31 cellular contexts compared by ENCODE assay signal in genomic region chr2:167942495-167943081, GRCh38.
"Had no signal": no experiment of that assay in that cellular context is flagged by ENCODE, and none has a peak within 500 bp of the region (broad histone marks: within the 10 kb centered on the region; RNA-seq: fewer than 3 reads in every experiment).

No MANE protein-coding gene starts in this region.

- H3K4me3 ChIP-seq: SJSA1 had no signal

- H3K27me3 ChIP-seq: SJSA1 had no signal

- H3K9me3 ChIP-seq: SJSA1 had no signal

- H3K36me3 ChIP-seq: SJSA1 had no signal

- H3K27ac ChIP-seq: SJSA1 had no signal

- H3K4me1 Mint-ChIP-seq: activated CD4-positive, alpha-beta T cell treated with anti-CD3 and anti-CD28 coated beads, Interleukin-2, amount 10 ng/mL, durations not matched to agents 7 days and 5 days; activated naive CD4-positive, alpha-beta T cell treated with anti-CD3 and anti-CD28 coated beads, Interleukin-2, amount 50 U/mL, for 24 hours; activated naive CD8-positive, alpha-beta T cell treated with anti-CD3 and anti-CD28 coated beads, Interleukin-2, amount 10 ng/mL, durations not matched to agents 7 days and 5 days had no signal

- H3K9me3 Mint-ChIP-seq: activated CD4-positive, alpha-beta T cell treated with anti-CD3 and anti-CD28 coated beads, Interleukin-2, amount 10 ng/mL, durations not matched to agents 7 days and 5 days; activated naive CD4-positive, alpha-beta T cell treated with anti-CD3 and anti-CD28 coated beads, Interleukin-2, amount 50 U/mL, for 24 hours; activated naive CD8-positive, alpha-beta T cell treated with anti-CD3 and anti-CD28 coated beads, Interleukin-2, amount 10 ng/mL, durations not matched to agents 7 days and 5 days; activated T-cell treated with anti-CD3 and anti-CD28 coated beads, Interleukin-2, amount 50 U/mL, for 24 hours; activated T-helper 2 cell treated with anti-CD3 and anti-CD28 coated beads, Interferon-gamma antibody, Interleukin-2, Interleukin-4, amounts not matched to agents 10 μg/mL and 5 μg/mL and 100 μg/mL, durations not matched to agents 14 hours and 24 hours and 36 hours had no signal

- H3K36me3 Mint-ChIP-seq: activated naive CD4-positive, alpha-beta T cell treated with anti-CD3 and anti-CD28 coated beads, Interleukin-2, amount 50 U/mL, for 24 hours; activated naive CD8-positive, alpha-beta T cell treated with anti-CD3 and anti-CD28 coated beads, Interleukin-2, amount 10 ng/mL, durations not matched to agents 7 days and 5 days had no signal

- DNase-seq: activated CD4-positive, alpha-beta T cell treated with anti-CD3 and anti-CD28 coated beads, Interleukin-2, amount 10 ng/mL, durations not matched to agents 7 days and 5 days; activated CD4-positive, alpha-beta T cell treated with anti-CD3 and anti-CD28 coated beads, Interleukin-2, amount 50 U/mL, for 48 hours; activated CD8-positive, alpha-beta T cell treated with anti-CD3 and anti-CD28 coated beads, Interleukin-2, amount 10 ng/mL, durations not matched to agents 7 days and 5 days; activated gamma-delta T cell; activated naive CD4-positive, alpha-beta T cell treated with Interleukin-2 at 50 U/mL for 16 hours; activated naive CD8-positive, alpha-beta T cell treated with anti-CD3 and anti-CD28 coated beads, Interleukin-2, amount 10 ng/mL, durations not matched to agents 7 days and 5 days; activated T-cell treated with anti-CD3 and anti-CD28 coated beads, Interleukin-2, amount 50 U/mL, for 24 hours; caudate nucleus; cerebellar nuclear complex; Karpas-422; KBM-7; NCI-H1105; NCI-H1436; NCI-H1694; NCI-H1930; NCI-H2171 treated with DMSO at 0.1 percent for 48 hours; NCI-H2227 treated with DMSO at 0.1 percent for 48 hours; NCI-H446; NCI-H510A treated with DMSO at 0.1 percent for 48 hours; NCI-H526 treated with DMSO at 0.1 percent for 48 hours; NCI-H774; SHP77 treated with DMSO at 0.1 percent for 48 hours; SW 1271; T-helper 1 cell; T-helper 2 cell; T-helper 9 cell had no signal

- H3K27ac Mint-ChIP-seq: activated CD4-positive, alpha-beta T cell treated with anti-CD3 and anti-CD28 coated beads, Interleukin-2, amount 10 ng/mL, durations not matched to agents 7 days and 5 days; activated CD8-positive, alpha-beta T cell treated with anti-CD3 and anti-CD28 coated beads, Interleukin-2, amount 10 ng/mL, durations not matched to agents 7 days and 5 days; activated naive CD4-positive, alpha-beta T cell treated with anti-CD3 and anti-CD28 coated beads, Interleukin-2, amount 50 U/mL, for 24 hours; activated naive CD8-positive, alpha-beta T cell treated with anti-CD3 and anti-CD28 coated beads, Interleukin-2, amount 10 ng/mL, durations not matched to agents 7 days and 5 days; activated T-cell treated with anti-CD3 and anti-CD28 coated beads, Interleukin-2, amount 50 U/mL, for 24 hours; activated T-helper 2 cell treated with anti-CD3 and anti-CD28 coated beads, Interferon-gamma antibody, Interleukin-2, Interleukin-4, amounts not matched to agents 10 μg/mL and 5 μg/mL and 100 μg/mL, durations not matched to agents 14 hours and 24 hours and 36 hours had no signal

- H3K27me3 Mint-ChIP-seq: brain had no signal

- H3K4me1 ChIP-seq: SJSA1 had no signal

- ATAC-seq: activated CD8-positive, alpha-beta T cell treated with anti-CD3 and anti-CD28 coated beads, Interleukin-2, amount 10 ng/mL, durations not matched to agents 7 days and 5 days; Panc1 had no signal

- H3K4me3 Mint-ChIP-seq: activated CD4-positive, alpha-beta T cell treated with anti-CD3 and anti-CD28 coated beads, Interleukin-2, amount 10 ng/mL, durations not matched to agents 7 days and 5 days; activated CD8-positive, alpha-beta T cell treated with anti-CD3 and anti-CD28 coated beads, Interleukin-2, amount 10 ng/mL, durations not matched to agents 7 days and 5 days; activated naive CD4-positive, alpha-beta T cell treated with anti-CD3 and anti-CD28 coated beads, Interleukin-2, amount 50 U/mL, for 24 hours; activated naive CD8-positive, alpha-beta T cell treated with anti-CD3 and anti-CD28 coated beads, Interleukin-2, amount 10 ng/mL, durations not matched to agents 7 days and 5 days; activated T-cell treated with anti-CD3 and anti-CD28 coated beads, Interleukin-2, amount 50 U/mL, for 24 hours; brain had no signal
